Comparison of ENCODE assay signal across 28 cellular contexts in the genomic region with DNA sequence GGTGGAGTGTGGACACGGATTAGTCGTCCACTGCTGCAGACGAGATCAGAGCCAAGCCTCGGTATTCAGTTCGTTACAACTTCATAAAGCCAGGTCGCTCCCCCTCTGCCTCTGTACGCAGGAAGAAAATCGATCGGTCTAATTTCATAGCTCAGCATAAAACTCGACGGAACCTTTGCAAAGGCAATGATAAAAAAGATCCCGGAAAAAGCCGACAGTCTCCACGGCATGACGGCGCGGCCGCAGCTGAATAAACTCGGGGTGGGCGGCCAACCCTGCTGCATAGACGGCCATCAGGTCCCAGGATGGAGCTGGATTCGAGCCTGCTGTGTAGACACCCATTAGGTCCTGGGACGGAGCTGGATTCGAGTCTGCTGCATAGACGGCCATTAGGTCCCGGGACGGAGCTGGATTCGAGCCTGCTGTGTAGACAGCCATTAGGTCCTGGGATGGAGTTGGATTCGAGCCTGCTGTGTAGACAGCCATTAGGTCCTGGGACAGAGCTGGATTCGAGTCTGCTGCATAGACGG.
"Had no signal": no experiment of that assay in that cellular context is flagged by ENCODE, and none has a peak within 500 bp of the region (broad histone marks: within the 10 kb centered on the region; RNA-seq: fewer than 3 reads in every experiment).

No MANE protein-coding gene starts in this region.

- H3K27me3 Mint-ChIP-seq: effector memory CD8-positive, alpha-beta T cell had no signal

- H3K27ac Mint-ChIP-seq: activated CD8-positive, alpha-beta T cell treated with anti-CD3 and anti-CD28 coated beads, Interleukin-2, amount 10 ng/mL, durations not matched to agents 7 days and 5 days; activated T-helper 1 cell treated with anti-CD3 and anti-CD28 coated beads, Interleukin-12 subunit alpha, Interleukin-12 subunit beta, Interleukin-2, Interleukin-4 antibody, amounts not matched to agents 30 ng/mL and 10 ng/mL and 1 ng/mL, durations not matched to agents 14 hours and 24 hours and 36 hours; effector memory CD8-positive, alpha-beta T cell; immature natural killer cell; natural killer cell treated with Interleukin-12 subunit alpha and Interleukin-12 subunit beta and Interleukin-15 and Interleukin-18, amount 100 ng/mL, for 72 hours; stimulated activated naive B cell treated with anti-CD40 and anti-IgM and Interleukin-4, amounts not matched to agents 10 μg/mL and 1 μg/mL and 100 μg/mL, for 72 hours had no signal

- H3K36me3 Mint-ChIP-seq: immature natural killer cell; stimulated activated naive B cell treated with anti-CD40 and anti-IgM and Interleukin-4, amounts not matched to agents 10 μg/mL and 1 μg/mL and 100 μg/mL, for 72 hours had no signal

- H3K4me3 Mint-ChIP-seq: activated CD8-positive, alpha-beta T cell treated with anti-CD3 and anti-CD28 coated beads, Interleukin-2, amount 10 ng/mL, durations not matched to agents 7 days and 5 days; activated T-helper 1 cell treated with anti-CD3 and anti-CD28 coated beads, Interleukin-12 subunit alpha, Interleukin-12 subunit beta, Interleukin-2, Interleukin-4 antibody, amounts not matched to agents 30 ng/mL and 10 ng/mL and 1 ng/mL, durations not matched to agents 14 hours and 24 hours and 36 hours; effector memory CD8-positive, alpha-beta T cell; immature natural killer cell; natural killer cell treated with Interleukin-12 subunit alpha and Interleukin-12 subunit beta and Interleukin-15 and Interleukin-18, amount 100 ng/mL, for 72 hours; stimulated activated naive B cell treated with anti-CD40 and anti-IgM and Interleukin-4, amounts not matched to agents 10 μg/mL and 1 μg/mL and 100 μg/mL, for 72 hours had no signal

- H3K9me3 ChIP-seq: esophagus muscularis mucosa, gastrocnemius medialis, testis, vagina had no signal

- DNase-seq: activated CD4-positive, alpha-beta T cell treated with anti-CD3 and anti-CD28 coated beads for 1 hour; activated CD4-positive, alpha-beta T cell treated with anti-CD3 and anti-CD28 coated beads, Interleukin-2, amount 50 U/mL, for 1 hour; activated CD8-positive, alpha-beta T cell treated with anti-CD3 and anti-CD28 coated beads, Interleukin-2, amount 10 ng/mL, durations not matched to agents 7 days and 5 days; activated gamma-delta T cell; activated naive CD4-positive, alpha-beta T cell treated with anti-CD3 and anti-CD28 coated beads, Interleukin-2, amount 50 U/mL, for 16 hours; brain microvascular endothelial cell; central memory CD4-positive, alpha-beta T cell; dermis blood vessel endothelial cell; effector memory CD8-positive, alpha-beta T cell; gastrocnemius medialis; immature natural killer cell; left ventricle myocardium superior; mammary epithelial cell; nucleus accumbens; small intestine; stimulated activated CD4-positive, alpha-beta T cell treated with anti-CD3 and anti-CD28 coated beads, Interleukin-2, amount 100 ng/mL, for 48 hours; stimulated activated CD8-positive, alpha-beta memory T cell treated with anti-CD3 and anti-CD28 coated beads, Interleukin-4, amount 100 ng/mL, for 48 hours; stimulated activated naive B cell treated with anti-CD40 and anti-IgM and Interleukin-4, amounts not matched to agents 10 μg/mL and 1 μg/mL and 100 μg/mL, for 72 hours; T-helper 1 cell; testis; trophoblast cell had no signal

- ATAC-seq: activated CD8-positive, alpha-beta T cell treated with anti-CD3 and anti-CD28 coated beads, Interleukin-2, amount 10 ng/mL, durations not matched to agents 7 days and 5 days; effector memory CD8-positive, alpha-beta T cell; gastrocnemius medialis; left ventricle myocardium superior; natural killer cell treated with Interleukin-12 subunit alpha and Interleukin-12 subunit beta and Interleukin-15 and Interleukin-18, amount 100 ng/mL, for 72 hours; sciatic nerve; stimulated activated naive B cell treated with anti-CD40 and anti-IgM and Interleukin-4, amounts not matched to agents 10 μg/mL and 1 μg/mL and 100 μg/mL, for 72 hours had no signal

- H3K27ac ChIP-seq: ascending aorta, brain microvascular endothelial cell, esophagus muscularis mucosa, gastrocnemius medialis, testis, vagina, WERI-Rb-1 had no signal

- H3K4me1 Mint-ChIP-seq: immature natural killer cell; stimulated activated naive B cell treated with anti-CD40 and anti-IgM and Interleukin-4, amounts not matched to agents 10 μg/mL and 1 μg/mL and 100 μg/mL, for 72 hours had no signal

- H3K4me1 ChIP-seq: ascending aorta, gastrocnemius medialis, testis, vagina had no signal

- H3K4me3 ChIP-seq: ascending aorta, esophagus muscularis mucosa, gastrocnemius medialis, testis, vagina had no signal

- H3K36me3 ChIP-seq: ascending aorta, brain microvascular endothelial cell, esophagus muscularis mucosa, gastrocnemius medialis, vagina, WERI-Rb-1 had no signal

- H3K27me3 ChIP-seq: ascending aorta, brain microvascular endothelial cell, testis, vagina had no signal
